8 cellular contexts compared by ENCODE assay signal in the genomic region with DNA sequence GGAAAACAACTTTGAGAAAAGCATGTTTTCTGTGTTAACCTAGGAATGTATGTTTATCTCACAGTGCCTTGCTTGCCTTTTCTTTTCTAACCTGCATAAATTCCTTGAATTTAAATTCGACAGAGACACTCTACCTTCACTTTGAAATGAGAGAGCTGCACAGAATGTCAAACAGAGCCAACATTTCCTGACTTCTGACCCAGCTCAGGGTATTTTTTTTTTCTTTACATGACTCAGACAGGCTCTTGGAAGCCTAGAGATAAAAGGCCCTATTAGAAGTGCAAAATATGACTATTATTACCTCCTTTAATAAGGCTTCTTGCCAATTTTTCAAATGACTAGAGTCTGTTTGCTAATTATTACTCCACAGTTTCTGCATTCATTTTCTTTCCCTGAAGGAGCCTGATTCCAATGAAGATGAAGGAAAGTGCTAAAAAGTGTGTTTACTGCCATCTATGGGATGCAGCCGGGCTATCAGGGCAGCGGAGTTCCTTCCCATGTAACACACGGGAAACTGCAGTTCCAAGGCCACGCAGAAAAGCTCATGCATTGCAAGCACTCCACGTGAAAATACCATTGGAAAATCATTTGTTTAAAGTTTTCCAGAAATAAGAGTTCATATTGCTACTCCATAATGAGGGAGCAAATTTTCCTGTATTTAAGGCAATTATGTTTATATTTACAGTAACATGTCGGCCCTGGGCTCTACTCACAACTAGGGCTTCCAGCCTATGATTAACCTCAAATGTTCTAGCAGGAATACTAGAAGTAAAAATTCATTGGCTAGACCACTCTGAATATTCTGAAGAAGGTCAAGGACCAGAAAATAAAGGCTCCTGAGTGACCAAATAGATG.
A peak's percentile ranks its signal among the peaks of the same experiment; 100 is the strongest.
DNase-seq lines count a peak whose midpoint lies in the region; ATAC-seq, FAIRE-seq and TF ChIP-seq lines count a peak whose summit lies in the region.

No MANE protein-coding gene starts in this region.

- H3K36me3 ChIP-seq in right lobe of liver = no peaks in the 10 kb centered on the region

- H3K4me3 ChIP-seq in NB4 (ENCODE audit: low read depth, low read length) (no peak overlapping the region), right lobe of liver (no peak overlapping the region)

- TF ChIP-seq POLR2A in NB4 (IDR thresholded peaks at IDR 0.05; ENCODE audit: extremely low read depth, insufficient read length) = no peak
- no peak for TF ChIP-seq POLR2A in right lobe of liver (IDR thresholded peaks at IDR 0.05)
- TF ChIP-seq POLR2A in GM12892 (IDR thresholded peaks at IDR 0.05; ENCODE audit: low read depth, low read length) = no peak

- intact Hi-C loops in right lobe of liver (cut with DNase I) = no loop called here

- ATAC-seq in right lobe of liver (peak; percentile 86 to 96 (median 93)), HG02870 (IDR thresholded peaks at IDR 0.05; ENCODE audit: unreplicated experiment) (no peak), HG03457 (IDR thresholded peaks at IDR 0.05; ENCODE audit: unreplicated experiment) (no peak), GM18870 (IDR thresholded peaks at IDR 0.05; ENCODE audit: unreplicated experiment) (no peak)

- H3K9me3 ChIP-seq in right lobe of liver = no peaks in the 10 kb centered on the region

- H3K27me3 ChIP-seq in right lobe of liver = no peaks in the 10 kb centered on the region

- DNase-seq in DMS53 treated with DMSO at 0.1 percent for 48 hours (lab: John Stamatoyannopoulos, UW; ENCODE audit: unreplicated experiment) (peak; percentile 11), NB4 (ENCODE audit: low read depth) (peak; percentile 14), cerebellar cortex (ENCODE audit: low spot score) (peak; percentile 88), right lobe of liver (peak in 2 of 3 donors; percentile 51 to 52), GM12892 (ENCODE audit: insufficient read length) (no peak)

- FAIRE-seq in GM12892 (lab: Jason Lieb, UNC) = no peak

- H3K27ac ChIP-seq in right lobe of liver = no peak overlapping the region

- WGBS in right lobe of liver (ENCODE audit: insufficient coverage, low coverage, low lambda C conversion rate, missing lambda C conversion rate) = 13% methylated on average over 7 of the region's 7 CpGs

- peaks cover 0 to 11% (median 0%) of the 10 kb centered on the region in 4 donors for H3K4me1 ChIP-seq in right lobe of liver

- TF ChIP-seq CTCF in NB4 (IDR thresholded peaks at IDR 0.05; ENCODE audit: low read depth, low read length) = peak; percentile 30
- TF ChIP-seq CTCF in right lobe of liver (IDR thresholded peaks at IDR 0.05) = peak; percentile 63 to 76 (median 68)

Comparison
In these comparisons a context has a peak if more than half of its experiments do, and no peak if none do; other contexts are left out.
1. ATAC-seq: peak in right lobe of liver (4 of 4); none in HG02870 (single experiment), HG03457 (single experiment) and GM18870 (single experiment).